8 cellular contexts compared by ENCODE assay signal in genomic region chr22:41621099-41621910, GRCh38. TPM values are rescaled to one million over a fixed set of nuclear protein-coding genes. Genes with fewer than 3 reads are reported as not detected.
A peak's percentile ranks its signal among the peaks of the same experiment; 100 is the strongest.
DNase-seq lines count a peak whose midpoint lies in the region; ATAC-seq and TF ChIP-seq lines count a peak whose summit lies in the region.

Gene XRCC6 (plus strand): TSS chr22:41621295. CDS start chr22:41622005, 710 bp downstream.

- H3K4me3 Mint-ChIP-seq in nephron progenitor cell = peak within 1 kb of the TSS; percentile 95
- peak within 1 kb of the TSS; percentile 92 to 95 for H3K4me3 Mint-ChIP-seq in stimulated activated naive CD8-positive, alpha-beta T cell treated with anti-CD3 and anti-CD28 coated beads, Interleukin-15, amount 100 ng/mL, for 72 hours

- H3K9me3 ChIP-seq in MG63 = no peaks in the 10 kb centered on the region

- H3K36me3 ChIP-seq in H7 (replicated peaks; ENCODE audit: control insufficient read depth, insufficient read depth, low read length) (peaks cover 17% of the 10 kb centered on the region), MG63 (peaks cover 64% of the 10 kb centered on the region)

- peak; percentile 99 for DNase-seq in ELF-1 (ENCODE audit: low read depth, low spot score)
- peak; percentile 100 for DNase-seq in H7
- peak; percentile 99 for DNase-seq in MG63
- peak; percentile 98 for DNase-seq in SHP77 treated with DMSO at 0.1 percent for 48 hours (lab: John Stamatoyannopoulos, UW)
- peak; percentile 100 for DNase-seq in activated effector memory CD4-positive, alpha-beta T cell treated with anti-CD3 and anti-CD28 coated beads, Interleukin-2, amount 50 U/mL, for 16 hours
- peak; percentile 100 for DNase-seq in fibroblast of the aortic adventitia (ENCODE audit: low read depth)
- peak; percentile 100 for DNase-seq in nephron progenitor cell
- peak; percentile 100 for DNase-seq in stimulated activated naive CD8-positive, alpha-beta T cell treated with anti-CD3 and anti-CD28 coated beads, Interleukin-15, amount 100 ng/mL, for 72 hours

- H3K27me3 ChIP-seq in H7 (ENCODE audit: control insufficient read depth, insufficient read depth, low read length) (no peaks in the 10 kb centered on the region), MG63 (no peaks in the 10 kb centered on the region)

- no peaks in the 10 kb centered on the region for H3K27me3 Mint-ChIP-seq in nephron progenitor cell (ENCODE audit: low read depth, poor library complexity)
- no peaks in the 10 kb centered on the region for H3K27me3 Mint-ChIP-seq in stimulated activated naive CD8-positive, alpha-beta T cell treated with anti-CD3 and anti-CD28 coated beads, Interleukin-15, amount 100 ng/mL, for 72 hours

- H3K9me3 Mint-ChIP-seq in nephron progenitor cell = no peaks in the 10 kb centered on the region
- no peaks in the 10 kb centered on the region for H3K9me3 Mint-ChIP-seq in stimulated activated naive CD8-positive, alpha-beta T cell treated with anti-CD3 and anti-CD28 coated beads, Interleukin-15, amount 100 ng/mL, for 72 hours

- H3K4me3 ChIP-seq in H7 (ENCODE audit: insufficient read depth, low read depth, low read length) (peak within 1 kb of the TSS; percentile 93), MG63 (peak within 1 kb of the TSS; percentile 94), fibroblast of the aortic adventitia (ENCODE audit: low read depth, low read length) (peak within 1 kb of the TSS; percentile 91)

- peak within 1 kb of the TSS; percentile 100 for H3K27ac Mint-ChIP-seq in nephron progenitor cell
- H3K27ac Mint-ChIP-seq in stimulated activated naive CD8-positive, alpha-beta T cell treated with anti-CD3 and anti-CD28 coated beads, Interleukin-15, amount 100 ng/mL, for 72 hours = peak within 1 kb of the TSS; percentile 98 to 99

- peak; percentile 93 for ATAC-seq in stimulated activated naive CD8-positive, alpha-beta T cell treated with anti-CD3 and anti-CD28 coated beads, Interleukin-15, amount 100 ng/mL, for 72 hours

- peaks cover 45% of the 10 kb centered on the region for H3K4me1 Mint-ChIP-seq in nephron progenitor cell
- peaks cover 52% of the 10 kb centered on the region for H3K4me1 Mint-ChIP-seq in stimulated activated naive CD8-positive, alpha-beta T cell treated with anti-CD3 and anti-CD28 coated beads, Interleukin-15, amount 100 ng/mL, for 72 hours

- H3K36me3 Mint-ChIP-seq in nephron progenitor cell (ENCODE audit: low read depth) = peaks cover 33% of the 10 kb centered on the region

- no peak for TF ChIP-seq CTCF in fibroblast of the aortic adventitia (IDR thresholded peaks at IDR 0.05; ENCODE audit: insufficient read depth, low read length)
- TF ChIP-seq CTCF in nephron progenitor cell (IDR thresholded peaks at IDR 0.05) = no peak

RNA-seq across cellular contexts. Expression of gene XRCC6, which starts in this region (rescaled TPM):
- total RNA-seq in H7 (2014; rRNA removed; shearing (Covaris generic)) = 658 and 684 TPM in 2 replicates
- total RNA-seq in MG63 (2014; rRNA removed; shearing (Covaris generic); ENCODE audit: low replicate concordance) = 560 and 634 TPM in 2 replicates
- total RNA-seq in fibroblast of the aortic adventitia (ENCODE audit: low replicate concordance) = 214 and 276 TPM in 2 replicates

Comparison
In these comparisons a context has a peak if more than half of its experiments do, and no peak if none do; other contexts are left out.
1. Peak in every context shown above with its lines: DNase-seq, ATAC-seq and H3K4me3 ChIP-seq.